In genomic region chr2:184830531-184830930, GRCh38 we compare ENCODE assay signal across 27 cellular contexts.
"Had no signal": no experiment of that assay in that cellular context is flagged by ENCODE, and none has a peak within 500 bp of the region (broad histone marks: within the 10 kb centered on the region; RNA-seq: fewer than 3 reads in every experiment).

No MANE protein-coding gene starts in this region.

- ATAC-seq: activated CD4-positive, alpha-beta T cell treated with anti-CD3 and anti-CD28 coated beads for 36 hours; activated CD8-positive, alpha-beta memory T cell treated with anti-CD3 and anti-CD28 coated beads, Interleukin-2, amount 10 ng/mL, durations not matched to agents 7 days and 5 days; activated CD8-positive, alpha-beta T cell treated with anti-CD3 and anti-CD28 coated beads, Interleukin-2, amount 10 ng/mL, durations not matched to agents 7 days and 5 days; effector memory CD8-positive, alpha-beta T cell; esophagus mucosa; heart left ventricle had no signal

- DNase-seq: activated CD4-positive, alpha-beta memory T cell treated with anti-CD3 and anti-CD28 coated beads for 36 hours; activated CD4-positive, alpha-beta T cell treated with anti-CD3 and anti-CD28 coated beads for 36 hours; activated CD4-positive, alpha-beta T cell treated with anti-CD3 and anti-CD28 coated beads, Interleukin-2, amount 10 ng/mL, durations not matched to agents 24 days and 14 days; activated CD4-positive, CD25-positive, alpha-beta regulatory T cell; activated CD4-positive, CD25-positive, alpha-beta regulatory T cell treated with anti-CD3 and anti-CD28 coated beads, Interleukin-2, amount 50 U/mL, for 72 hours; activated CD8-positive, alpha-beta memory T cell treated with anti-CD3 and anti-CD28 coated beads, Interleukin-2, amount 10 ng/mL, durations not matched to agents 7 days and 5 days; activated CD8-positive, alpha-beta memory T cell treated with anti-CD3 and anti-CD28 coated beads, Interleukin-2, amount 50 U/mL, for 4 hours; activated CD8-positive, alpha-beta T cell treated with anti-CD3 and anti-CD28 coated beads, Interleukin-2, amount 10 ng/mL, durations not matched to agents 7 days and 5 days; activated effector memory CD4-positive, alpha-beta T cell treated with anti-CD3 and anti-CD28 coated beads, Interleukin-2, amount 50 U/mL, for 16 hours; activated naive CD4-positive, alpha-beta T cell treated with anti-CD3 and anti-CD28 coated beads for 36 hours; activated naive CD8-positive, alpha-beta T cell treated with anti-CD3 and anti-CD28 coated beads, Interleukin-2, amount 10 ng/mL, durations not matched to agents 7 days and 5 days; activated T-cell treated with anti-CD3 and anti-CD28 coated beads, Interleukin-2, amount 50 U/mL, for 1 hour; activated T-cell treated with anti-CD3 and anti-CD28 coated beads, Interleukin-2, amount 50 U/mL, for 48 hours; central memory CD4-positive, alpha-beta T cell; cerebellar nuclear complex; colonic mucosa; effector memory CD8-positive, alpha-beta T cell; foreskin fibroblast; glutamatergic neuron; heart left ventricle; T-helper 2 cell had no signal

- H3K36me3 ChIP-seq: ascending aorta, breast epithelium, cardiac muscle cell, colonic mucosa, heart left ventricle had no signal

- H3K27me3 ChIP-seq: ascending aorta, breast epithelium, cardiac muscle cell, colonic mucosa, heart left ventricle, hepatocyte had no signal

- H3K4me3 ChIP-seq: ascending aorta, breast epithelium, cardiac muscle cell, colonic mucosa, heart left ventricle, hepatocyte had no signal

- H3K9me3 ChIP-seq: ascending aorta, breast epithelium, colonic mucosa, heart left ventricle had no signal

- H3K27ac ChIP-seq: ascending aorta, breast epithelium, cardiac muscle cell, colonic mucosa, epithelial cell of prostate, heart left ventricle, hepatocyte had no signal

- H3K4me1 ChIP-seq: ascending aorta, breast epithelium, colonic mucosa, heart left ventricle had no signal
